8 cellular contexts compared by ENCODE assay signal in genomic region chr14:52951730-52952481, GRCh38. TPM values are rescaled to one million over a fixed set of nuclear protein-coding genes. Genes with fewer than 3 reads are reported as not detected.
DNase-seq lines count a peak whose midpoint lies in the region; ATAC-seq and TF ChIP-seq lines count a peak whose summit lies in the region.

No MANE protein-coding gene starts in this region.

- peak; percentile 41 for DNase-seq in DMS79 (lab: John Stamatoyannopoulos, UW)
- DNase-seq in T1000 (lab: John Stamatoyannopoulos, UW): peak; percentile 44
- no peak for DNase-seq in epithelial cell of proximal tubule (ENCODE audit: low read depth)
- DNase-seq in middle frontal gyrus (ENCODE audit: extremely low spot score, low spot score): peak; percentile 36
- peak in 1 of 2 donors; percentile 61 for DNase-seq in uterus
- no peak for DNase-seq in NCI-H1436 (lab: John Stamatoyannopoulos, UW)

- H3K9ac ChIP-seq in HUES48 (ENCODE audit: low read depth, low read length): peak overlapping the region; percentile 96

- H3K36me3 ChIP-seq in HUES48 (ENCODE audit: control insufficient read depth, insufficient read depth, low read length) (peaks cover 11% of the 10 kb centered on the region), uterus (no peaks in the 10 kb centered on the region)

- intact Hi-C loops in uterus (cut with DNase I; ENCODE audit: low total_unique reads): loop anchor here (5.0 kb wide), 1 partner anchor 255 kb away; the partner anchor contains the start of gene ERO1A

- peaks cover 50% of the 10 kb centered on the region for H3K4me1 ChIP-seq in HUES48 (ENCODE audit: control insufficient read depth, insufficient read depth, low read length)
- no peaks in the 10 kb centered on the region for H3K4me1 ChIP-seq in uterus

- TF ChIP-seq CTCF in epithelial cell of proximal tubule (conservative IDR thresholded peaks at IDR 0.05; ENCODE audit: low read depth, low read length) (peak; percentile 62), uterus (IDR thresholded peaks at IDR 0.05) (peak in 2 of 4 experiments; percentile 43 to 46)

- no peaks in the 10 kb centered on the region for H3K27me3 ChIP-seq in HUES48 (ENCODE audit: control insufficient read depth, insufficient read depth, low read length)
- H3K27me3 ChIP-seq in uterus: no peaks in the 10 kb centered on the region

- no peak for ATAC-seq in GM21381 (IDR thresholded peaks at IDR 0.05; ENCODE audit: unreplicated experiment)

- H3K9me3 ChIP-seq in HUES48 (ENCODE audit: control insufficient read depth, insufficient read depth, low read length) (no peaks in the 10 kb centered on the region), uterus (no peaks in the 10 kb centered on the region)

- H3K4me3 ChIP-seq in HUES48 (ENCODE audit: low read depth, low read length): peak overlapping the region; percentile 89
- peak overlapping the region; percentile 84 for H3K4me3 ChIP-seq in epithelial cell of proximal tubule (ENCODE audit: low read depth, low read length)
- H3K4me3 ChIP-seq in uterus: peak overlapping the region; percentile 69 to 96

- peak overlapping the region; percentile 100 for H3K27ac ChIP-seq in HUES48 (ENCODE audit: low read depth, low read length)
- peak overlapping the region; percentile 100 for H3K27ac ChIP-seq in uterus

- no peak for TF ChIP-seq POLR2A in uterus (IDR thresholded peaks at IDR 0.05)

RNA-seq across cellular contexts. Expression of gene FERMT2, which starts 1.1 kb away (rescaled TPM):
- total RNA-seq in epithelial cell of proximal tubule (58.5 and 60.1 TPM in 2 replicates), uterus (100 to 1,000 TPM in 3 of 4 donors, 10 to 100 TPM in 1; 98.2 to 201 (median 180) TPM)

Comparison
In these comparisons a context has a peak if more than half of its experiments do, and no peak if none do; other contexts are left out.
1. DNase-seq: peak in DMS79 (single experiment), T1000 (single experiment) and middle frontal gyrus (single experiment); none in epithelial cell of proximal tubule (single experiment) and NCI-H1436 (single experiment).
2. Peak in every context shown above with its lines, with median percentiles within 50 percentile points of each other: H3K4me3 ChIP-seq.